33 cellular contexts compared by ENCODE assay signal in genomic region chr17:67511012-67511411, GRCh38.
"Had no signal": no experiment of that assay in that cellular context is flagged by ENCODE, and none has a peak within 500 bp of the region (broad histone marks: within the 10 kb centered on the region; RNA-seq: fewer than 3 reads in every experiment).

No MANE protein-coding gene starts in this region.

- H3K27me3 Mint-ChIP-seq: activated CD4-positive, alpha-beta memory T cell treated with anti-CD3 and anti-CD28 coated beads for 36 hours; activated CD4-positive, alpha-beta T cell treated with anti-CD3 and anti-CD28 coated beads, Interleukin-2, amount 10 ng/mL, durations not matched to agents 24 days and 14 days; activated naive CD8-positive, alpha-beta T cell treated with anti-CD3 and anti-CD28 coated beads, Interleukin-2, amount 50 U/mL, for 24 hours; activated T-cell treated with anti-CD3 and anti-CD28 coated beads, Interleukin-2, amount 50 U/mL, for 24 hours; progenitor cell of endocrine pancreas; stimulated activated memory B cell treated with anti-CD40 and anti-IgM and Interleukin-4, amounts not matched to agents 10 μg/mL and 1 μg/mL and 100 μg/mL, for 72 hours; stimulated activated naive CD8-positive, alpha-beta T cell treated with anti-CD3 and anti-CD28 coated beads, Interleukin-15, amount 100 ng/mL, for 72 hours; type B pancreatic cell had no signal

- H3K36me3 ChIP-seq: breast epithelium, esophagus squamous epithelium, gastrocnemius medialis, left ventricle myocardium inferior, neutrophil, vagina, WERI-Rb-1 had no signal

- H3K9me3 ChIP-seq: breast epithelium, gastrocnemius medialis, neutrophil had no signal

- H3K4me3 ChIP-seq: breast epithelium, esophagus squamous epithelium, gastrocnemius medialis, left ventricle myocardium inferior, lung, mucosa of descending colon, skin epidermis, vagina had no signal

- H3K4me1 ChIP-seq: breast epithelium, gastrocnemius medialis had no signal

- H3K27ac Mint-ChIP-seq: activated CD4-positive, alpha-beta memory T cell treated with anti-CD3 and anti-CD28 coated beads for 36 hours; activated CD4-positive, alpha-beta T cell treated with anti-CD3 and anti-CD28 coated beads, Interleukin-2, amount 10 ng/mL, durations not matched to agents 24 days and 14 days; progenitor cell of endocrine pancreas; stimulated activated memory B cell treated with anti-CD40 and anti-IgM and Interleukin-4, amounts not matched to agents 10 μg/mL and 1 μg/mL and 100 μg/mL, for 72 hours; T-helper 1 cell treated with Interleukin-12 subunit alpha and Interleukin-12 subunit beta and Interleukin-4 antibody, amounts not matched to agents 30 μg/mL and 1 μg/mL, for 36 hours; type B pancreatic cell had no signal

- DNase-seq: activated CD4-positive, alpha-beta memory T cell treated with anti-CD3 and anti-CD28 coated beads for 36 hours; activated CD4-positive, alpha-beta T cell treated with anti-CD3 and anti-CD28 coated beads, Interleukin-2, amount 10 ng/mL, durations not matched to agents 24 days and 14 days; activated CD8-positive, alpha-beta memory T cell treated with anti-CD3 and anti-CD28 coated beads, Interleukin-2, amount 50 U/mL, for 4 hours; activated gamma-delta T cell; activated naive CD4-positive, alpha-beta T cell treated with anti-CD3 and anti-CD28 coated beads, Interleukin-2, amount 50 U/mL, for 16 hours; activated naive CD8-positive, alpha-beta T cell treated with anti-CD3 and anti-CD28 coated beads, Interleukin-2, amount 50 U/mL, for 24 hours; activated T-cell treated with anti-CD3 and anti-CD28 coated beads, Interleukin-2, amount 50 U/mL, for 24 hours; central memory CD4-positive, alpha-beta T cell; dermis blood vessel endothelial cell; effector CD4-positive, alpha-beta T cell; esophagus squamous epithelium; gastrocnemius medialis; glutamatergic neuron; left ventricle myocardium inferior; mucosa of descending colon; nephron progenitor cell; retina; stimulated activated CD4-positive, alpha-beta T cell treated with anti-CD3 and anti-CD28 coated beads, Interleukin-12 subunit alpha, Interleukin-12 subunit beta, amount 100 ng/mL, for 4 hours; stimulated activated CD4-positive, alpha-beta T cell treated with anti-CD3 and anti-CD28 coated beads, Interleukin-4, amount 100 ng/mL, for 1 hour; stimulated activated naive CD8-positive, alpha-beta T cell treated with anti-CD3 and anti-CD28 coated beads, Interleukin-15, amount 100 ng/mL, for 72 hours; T-helper 9 cell had no signal

- H3K4me3 Mint-ChIP-seq: activated CD4-positive, alpha-beta memory T cell treated with anti-CD3 and anti-CD28 coated beads for 36 hours; activated CD4-positive, alpha-beta T cell treated with anti-CD3 and anti-CD28 coated beads, Interleukin-2, amount 10 ng/mL, durations not matched to agents 24 days and 14 days; activated naive CD8-positive, alpha-beta T cell treated with anti-CD3 and anti-CD28 coated beads, Interleukin-2, amount 50 U/mL, for 24 hours; activated T-cell treated with anti-CD3 and anti-CD28 coated beads, Interleukin-2, amount 50 U/mL, for 24 hours; nephron progenitor cell; stimulated activated memory B cell treated with anti-CD40 and anti-IgM and Interleukin-4, amounts not matched to agents 10 μg/mL and 1 μg/mL and 100 μg/mL, for 72 hours; stimulated activated naive CD8-positive, alpha-beta T cell treated with anti-CD3 and anti-CD28 coated beads, Interleukin-15, amount 100 ng/mL, for 72 hours; T-helper 1 cell treated with Interleukin-12 subunit alpha and Interleukin-12 subunit beta and Interleukin-4 antibody, amounts not matched to agents 30 μg/mL and 1 μg/mL, for 36 hours; type B pancreatic cell had no signal

- H3K27ac ChIP-seq: breast epithelium, gastrocnemius medialis, WERI-Rb-1 had no signal

- ATAC-seq: activated CD4-positive, CD25-positive, alpha-beta regulatory T cell treated with anti-CD3 and anti-CD28 coated beads, Interleukin-2, amount 50 U/mL, for 24 hours; activated naive CD8-positive, alpha-beta T cell treated with anti-CD3 and anti-CD28 coated beads, Interleukin-2, amount 50 U/mL, for 24 hours; gastrocnemius medialis; sciatic nerve; stimulated activated naive CD8-positive, alpha-beta T cell treated with anti-CD3 and anti-CD28 coated beads, Interleukin-15, amount 100 ng/mL, for 72 hours had no signal

- H3K27me3 ChIP-seq: breast epithelium, esophagus squamous epithelium, gastrocnemius medialis, neutrophil, vagina had no signal
